Comparison of ENCODE assay signal across 10 cellular contexts in genomic region chr2:152432206-152432653, GRCh38.
DNase-seq lines count a peak whose midpoint lies in the region; ATAC-seq and TF ChIP-seq lines count a peak whose summit lies in the region.
"Had no signal": no experiment of that assay in that cellular context is flagged by ENCODE, and none has a peak within 500 bp of the region (broad histone marks: within the 10 kb centered on the region; RNA-seq: fewer than 3 reads in every experiment).

No MANE protein-coding gene starts in this region.

- no peak for TF ChIP-seq CTCF in adrenal gland (IDR thresholded peaks at IDR 0.05)
- TF ChIP-seq CTCF in suprapubic skin (IDR thresholded peaks at IDR 0.05) = no peak

- H3K27me3 Mint-ChIP-seq in effector memory CD8-positive, alpha-beta T cell = peaks cover 9 to 12% of the 10 kb centered on the region in 2 donors

- H3K27ac ChIP-seq in adrenal gland (peak overlapping the region in 4 of 5 donors; percentile 8 to 44 (median 30)), suprapubic skin (peak overlapping the region; percentile 20)

- no peaks in the 10 kb centered on the region for H3K9me3 ChIP-seq in adrenal gland (replicated peaks in 1 of 3)
- H3K9me3 ChIP-seq in suprapubic skin = no peaks in the 10 kb centered on the region

- H3K9me3 Mint-ChIP-seq in effector memory CD8-positive, alpha-beta T cell = no peaks in the 10 kb centered on the region

- TF ChIP-seq POLR2A in adrenal gland (IDR thresholded peaks at IDR 0.05) (no peak), suprapubic skin (IDR thresholded peaks at IDR 0.05) (no peak)

- intact Hi-C loops in adrenal gland (cut with DNase I) (no loop called here), left cardiac atrium (cut with DNase I) (no loop called here)

- TF ChIP-seq EP300 in Ishikawa (IDR thresholded peaks at IDR 0.05; ENCODE audit: borderline replicate concordance) (no peak), suprapubic skin (IDR thresholded peaks at IDR 0.05) (no peak)

- no peaks in the 10 kb centered on the region for H3K27me3 ChIP-seq in adrenal gland
- no peaks in the 10 kb centered on the region for H3K27me3 ChIP-seq in suprapubic skin

- no peak overlapping the region for H3K4me3 Mint-ChIP-seq in effector memory CD8-positive, alpha-beta T cell

- no peak for TF ChIP-seq RAD21 in Ishikawa (IDR thresholded peaks at IDR 0.05; ENCODE audit: low read depth)

- peak in 6 of 7 donors; percentile 38 to 71 (median 54) for DNase-seq in adrenal gland
- peak; percentile 32 for DNase-seq in left cardiac atrium
- peak in 1 of 2 donors; percentile 71 for DNase-seq in suprapubic skin (ENCODE audit: low spot score in 2 of 2)
- no peak for DNase-seq in NAMALWA (ENCODE audit: low spot score)
- DNase-seq in activated gamma-delta T cell treated with Interleukin-2 at 50 U/mL for 16 hours = no peak
- DNase-seq in effector memory CD8-positive, alpha-beta T cell = no peak
- DNase-seq: activated gamma-delta T cell, SHP77 had no signal

- peaks cover 13 to 35% of the 10 kb centered on the region in 2 donors for H3K4me1 ChIP-seq in adrenal gland (replicated peaks in 1 of 2)
- peaks cover 25% of the 10 kb centered on the region for H3K4me1 ChIP-seq in suprapubic skin

- H3K36me3 ChIP-seq in adrenal gland (replicated peaks in 1 of 2) (no peaks in the 10 kb centered on the region), suprapubic skin (no peaks in the 10 kb centered on the region)

- ATAC-seq in left cardiac atrium (peak; percentile 76 to 90), HG03280 (IDR thresholded peaks at IDR 0.05; ENCODE audit: unreplicated experiment) (no peak)
- ATAC-seq in effector memory CD8-positive, alpha-beta T cell (replicated peaks) = no peak

- H3K36me3 Mint-ChIP-seq in effector memory CD8-positive, alpha-beta T cell (ENCODE audit: insufficient read depth) = no peaks in the 10 kb centered on the region

- no peaks in the 10 kb centered on the region for H3K4me1 Mint-ChIP-seq in effector memory CD8-positive, alpha-beta T cell (ENCODE audit: low read depth in 2 of 2)

- no peak overlapping the region for H3K27ac Mint-ChIP-seq in effector memory CD8-positive, alpha-beta T cell

- H3K4me3 ChIP-seq in adrenal gland = no peak overlapping the region
- no peak overlapping the region for H3K4me3 ChIP-seq in suprapubic skin

- 12 to 15% (median 12%) methylated on average over 3 of the region's 3 CpGs for WGBS in adrenal gland, 4 donors
- WGBS in suprapubic skin = 8% methylated on average over 3 of the region's 3 CpGs

TF ChIP-seq in Ishikawa, 13 proteins besides CTCF, POLR2A, EP300 and RAD21:
- TF ChIP-seq YY1 (IDR thresholded peaks at IDR 0.05; ENCODE audit: low read depth) = no peak
- TF ChIP-seq CEBPB (IDR thresholded peaks at IDR 0.05) = peak; percentile 48; the same call in 1 of the 2 replicates
- no peak for TF ChIP-seq FOXM1 (IDR thresholded peaks at IDR 0.05; ENCODE audit: borderline replicate concordance, low read depth)

Comparison
In these comparisons a context has a peak if more than half of its experiments do, and no peak if none do; other contexts are left out.
1. DNase-seq: peak in adrenal gland (6 of 7) and left cardiac atrium (single experiment); none in NAMALWA (single experiment), activated gamma-delta T cell treated with Interleukin-2 at 50 U/mL for 16 hours (single experiment) and effector memory CD8-positive, alpha-beta T cell (0 of 3).
2. ATAC-seq: peak in left cardiac atrium (2 of 2); none in HG03280 (single experiment) and effector memory CD8-positive, alpha-beta T cell (single experiment).